Comparison of ENCODE assay signal across 9 cellular contexts in the genomic region with DNA sequence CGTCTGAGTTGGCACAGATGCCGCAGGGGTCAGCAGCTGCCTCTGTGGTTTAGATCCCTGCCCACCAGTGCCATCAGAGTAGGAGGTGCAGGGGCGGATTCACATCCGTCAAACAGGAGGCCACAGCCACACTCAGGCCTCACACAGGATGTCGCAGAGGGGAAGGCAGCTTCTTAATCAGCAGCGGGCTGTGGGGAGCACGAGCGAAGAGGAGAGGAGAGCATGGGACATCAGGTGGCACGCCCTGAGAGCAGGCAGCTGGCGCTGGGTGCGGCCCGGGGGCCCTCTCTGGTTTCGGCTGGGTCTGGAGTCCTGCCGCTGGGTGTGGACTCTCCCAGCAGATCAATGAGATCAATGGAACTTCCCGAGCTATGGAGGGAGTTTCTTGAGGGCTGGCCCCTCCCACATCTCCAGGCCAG. TPM values are rescaled to one million over a fixed set of nuclear protein-coding genes. Genes with fewer than 3 reads are reported as not detected.
DNase-seq lines count a peak whose midpoint lies in the region; ATAC-seq, FAIRE-seq and TF ChIP-seq lines count a peak whose summit lies in the region.
"Had no signal": no experiment of that assay in that cellular context is flagged by ENCODE, and none has a peak within 500 bp of the region (broad histone marks: within the 10 kb centered on the region; RNA-seq: fewer than 3 reads in every experiment).

No MANE protein-coding gene starts in this region.

- H3K4me2 ChIP-seq in HepG2 (ENCODE audit: low read depth, low read length): no peak overlapping the region

- in situ Hi-C loops in HepG2 (cut with HindIII; ENCODE audit: extremely low pct_ligation_motif_present, low pct_unique_long_range_greater_than_20kb): no loop called here

- H3K4me1 ChIP-seq in HepG2 (ENCODE audit: insufficient read depth, low read length): peaks cover 37% of the 10 kb centered on the region

- H3K36me3 ChIP-seq in HepG2 (replicated peaks in 1 of 2; ENCODE audit: control insufficient read depth in 1 of 2, insufficient read depth in 2 of 2, low read length in 2 of 2): peaks cover 5 to 23% of the 10 kb centered on the region in 2 experiments; a peak in 4 of 5 replicates

- TF ChIP-seq EP300 in HepG2 (IDR thresholded peaks at IDR 0.05; ENCODE audit: low read depth in 2 of 2, low read length in 2 of 2) (no peak), HepG2 (CRISPR knock-in tag; IDR thresholded peaks at IDR 0.05; ENCODE audit: borderline replicate concordance) (no peak)

- H3K27ac ChIP-seq in HepG2 (ENCODE audit: extremely low read length, insufficient read depth, low read length): peak overlapping the region; percentile 13

- H4K20me1 ChIP-seq in HepG2 (ENCODE audit: insufficient read depth, low read length): peaks cover 3% of the 10 kb centered on the region; the same call in 1 of the 2 replicates

- TF ChIP-seq POLR2A in HepG2 (IDR thresholded peaks at IDR 0.05; ENCODE audit: insufficient read depth in 1 of 2, low read depth in 2 of 2, low read length in 2 of 2): no peak

- H3K27me3 ChIP-seq in HepG2 (ENCODE audit: control insufficient read depth in 1 of 2, insufficient read depth in 2 of 2, low read length in 2 of 2): no peaks in the 10 kb centered on the region

- CTCF ChIA-PET in HepG2 (lab: Yijun Ruan, JAX; ENCODE audit: low intra/inter-chr PET ratio, low total read pairs): no interaction called here

- no peak overlapping the region for H3K4me3 ChIP-seq in HepG2 (replicated peaks in 1 of 3; ENCODE audit: insufficient read depth in 1 of 3, low read depth in 2 of 3, low read length in 3 of 3)

- H3K9me3 ChIP-seq in HepG2 (ENCODE audit: low read length): no peaks in the 10 kb centered on the region

- H3K9ac ChIP-seq in HepG2 (ENCODE audit: insufficient read depth, low read depth, low read length): no peak overlapping the region

- FAIRE-seq in HepG2 (lab: Jason Lieb, UNC): no peak

- no TSS peak for BruUV-seq in HepG2 (replicated peaks; lab: Mats Ljungman, UMichigan)

- POLR2A ChIA-PET in HepG2 (lab: Yijun Ruan, JAX): interaction anchor here (0.5 to 1.5 kb wide), 5 partner anchors 8 to 77 kb away, joined by 3 to 6 read pairs (median 3); partner anchors contain the start of gene LLGL2

- intact Hi-C loops in HepG2 (cut with micrococcal nuclease; ENCODE audit: unreplicated experiment): no loop called here

- ATAC-seq in HepG2 (no peak), HG03571 (IDR thresholded peaks at IDR 0.05; ENCODE audit: unreplicated experiment) (no peak)

- peaks cover 10% of the 10 kb centered on the region for H3K79me2 ChIP-seq in HepG2 (ENCODE audit: insufficient read depth, low read length)

- 94% methylated on average over 13 of the region's 15 CpGs for WGBS in HepG2 (ENCODE audit: low lambda C conversion rate)

- DNase-seq in HUDEP-2 (lab: John Stamatoyannopoulos, UW; ENCODE audit: unreplicated experiment in 76 of 76) (peak in 72 of 76 experiments; percentile 5 to 84 (median 63)), HepG2 (ENCODE audit: low spot score) (no peak), amniotic stem cell (lab: John Stamatoyannopoulos, UW) (no peak), NCI-H2171 (lab: John Stamatoyannopoulos, UW) (no peak), LoVo (ENCODE audit: low spot score) (no peak)
- DNase-seq in activated CD8-positive, alpha-beta memory T cell treated with anti-CD3 and anti-CD28 coated beads, Interleukin-2, amount 50 U/mL, for 48 hours: peak; percentile 81
- peak; percentile 42 to 65 for DNase-seq in stimulated activated CD8-positive, alpha-beta memory T cell treated with anti-CD3 and anti-CD28 coated beads, Interleukin-7, amount 100 ng/mL, for 48 hours (ENCODE audit: extremely low read depth in 1 of 2, low read depth in 1 of 2)
- DNase-seq: anterior cingulate cortex had no signal

- TF ChIP-seq CTCF in HepG2 (CRISPR knock-in tag; IDR thresholded peaks at IDR 0.05): no peak

- no peak overlapping the region for H2AFZ ChIP-seq in HepG2 (ENCODE audit: low read length)

- no peak for TF ChIP-seq RAD21 in HepG2 (CRISPR knock-in tag; IDR thresholded peaks at IDR 0.05)

RNA-seq across cellular contexts. Expression of gene LLGL2, which starts 9.6 kb away (rescaled TPM):
- 53.9 and 86.7 TPM in 2 replicates for total RNA-seq in HepG2 (2016; rRNA removed; fragmentation: Illumina TruSeq; extraction: Trizol)
- total RNA-seq in HepG2 (2016; cell fraction: cytosol; rRNA removed; fragmentation: Illumina TruSeq; extraction: Trizol; ENCODE audit: low read depth): 27.2 and 32.8 TPM in 2 replicates
- total RNA-seq in HepG2 (2016; cell fraction: insoluble cytoplasmic fraction; rRNA removed; fragmentation: Illumina TruSeq; extraction: Trizol): 51.9 and 87.2 TPM in 2 replicates
- total RNA-seq in HepG2 (2016; cell fraction: membrane; rRNA removed; fragmentation: Illumina TruSeq; extraction: Trizol): 45.8 and 50.7 TPM in 2 replicates
- total RNA-seq in HepG2 (2016; cell fraction: nucleus; rRNA removed; fragmentation: Illumina TruSeq; extraction: Trizol): 72.1 and 85.8 TPM in 2 replicates
- polyA plus RNA-seq in HepG2 (2011; rRNA removed): 83.0 and 109 TPM in 2 replicates
- polyA plus RNA-seq in HepG2 (2011; cell fraction: cytosol; rRNA removed): 40.2 and 67.1 TPM in 2 replicates
- polyA plus RNA-seq in HepG2 (2011; cell fraction: nucleus; rRNA removed): 384 and 448 TPM in 2 replicates
- polyA plus RNA-seq in HepG2 (2012): 33.3 and 59.5 TPM in 2 replicates
- 23.2 and 28.1 TPM in 2 replicates for polyA plus RNA-seq in HepG2 (2016; cell fraction: cytosol; fragmentation: Illumina TruSeq; extraction: Trizol; ENCODE audit: low read depth)
- polyA plus RNA-seq in HepG2 (2016; cell fraction: insoluble cytoplasmic fraction; fragmentation: Illumina TruSeq; extraction: Trizol; ENCODE audit: low read depth): 41.6 and 52.9 TPM in 2 replicates
- polyA plus RNA-seq in HepG2 (2016; cell fraction: membrane; fragmentation: Illumina TruSeq; extraction: Trizol; ENCODE audit: low read depth): 32.5 and 33.0 TPM in 2 replicates
- polyA plus RNA-seq in HepG2 (2016; cell fraction: nucleus; fragmentation: Illumina TruSeq; extraction: Trizol; ENCODE audit: insufficient read depth, low read depth): 204 and 230 TPM in 2 replicates
- polyA minus RNA-seq in HepG2 (2011; rRNA and poly(A)+ RNA removed; ENCODE audit: low replicate concordance): 30.9 and 126 TPM in 2 replicates
- 30.6 and 31.7 TPM in 2 replicates for polyA minus RNA-seq in HepG2 (2011; cell fraction: cytosol; rRNA and poly(A)+ RNA removed)
- 79.4 and 86.0 TPM in 2 replicates for polyA minus RNA-seq in HepG2 (2011; cell fraction: nucleus; rRNA and poly(A)+ RNA removed)

RNA-seq across cellular contexts. Expression of gene TSEN54, which starts 18.8 kb away (rescaled TPM):
- total RNA-seq in HepG2 (2016; rRNA removed; fragmentation: Illumina TruSeq; extraction: Trizol): 43.6 and 62.9 TPM in 2 replicates
- total RNA-seq in HepG2 (2016; cell fraction: cytosol; rRNA removed; fragmentation: Illumina TruSeq; extraction: Trizol; ENCODE audit: low read depth): 20.6 and 23.0 TPM in 2 replicates
- total RNA-seq in HepG2 (2016; cell fraction: insoluble cytoplasmic fraction; rRNA removed; fragmentation: Illumina TruSeq; extraction: Trizol): 44.0 and 64.1 TPM in 2 replicates
- 44.5 and 45.0 TPM in 2 replicates for total RNA-seq in HepG2 (2016; cell fraction: membrane; rRNA removed; fragmentation: Illumina TruSeq; extraction: Trizol)
- 39.9 and 48.4 TPM in 2 replicates for total RNA-seq in HepG2 (2016; cell fraction: nucleus; rRNA removed; fragmentation: Illumina TruSeq; extraction: Trizol)
- polyA plus RNA-seq in HepG2 (2011; rRNA removed): 63.3 and 64.4 TPM in 2 replicates
- polyA plus RNA-seq in HepG2 (2011; cell fraction: cytosol; rRNA removed): 36.2 and 47.1 TPM in 2 replicates
- polyA plus RNA-seq in HepG2 (2011; cell fraction: nucleus; rRNA removed): 87.7 and 89.1 TPM in 2 replicates
- 22.1 and 34.4 TPM in 2 replicates for polyA plus RNA-seq in HepG2 (2012)
- 20.4 and 20.5 TPM in 2 replicates for polyA plus RNA-seq in HepG2 (2016; cell fraction: cytosol; fragmentation: Illumina TruSeq; extraction: Trizol; ENCODE audit: low read depth)
- polyA plus RNA-seq in HepG2 (2016; cell fraction: insoluble cytoplasmic fraction; fragmentation: Illumina TruSeq; extraction: Trizol; ENCODE audit: low read depth): 37.7 and 50.5 TPM in 2 replicates
- 30.9 and 35.9 TPM in 2 replicates for polyA plus RNA-seq in HepG2 (2016; cell fraction: membrane; fragmentation: Illumina TruSeq; extraction: Trizol; ENCODE audit: low read depth)
- polyA plus RNA-seq in HepG2 (2016; cell fraction: nucleus; fragmentation: Illumina TruSeq; extraction: Trizol; ENCODE audit: insufficient read depth, low read depth): 108 and 110 TPM in 2 replicates
- polyA minus RNA-seq in HepG2 (2011; rRNA and poly(A)+ RNA removed; ENCODE audit: low replicate concordance): 56.0 and 95.0 TPM in 2 replicates
- 11.3 and 14.0 TPM in 2 replicates for polyA minus RNA-seq in HepG2 (2011; cell fraction: cytosol; rRNA and poly(A)+ RNA removed)
- polyA minus RNA-seq in HepG2 (2011; cell fraction: nucleus; rRNA and poly(A)+ RNA removed): 13.9 and 15.5 TPM in 2 replicates

RNA-seq across cellular contexts. Expression of gene CASKIN2, which starts 19.8 kb away (rescaled TPM):
- total RNA-seq in HepG2 (2016; rRNA removed; fragmentation: Illumina TruSeq; extraction: Trizol): 5.2 and 10.6 TPM in 2 replicates
- total RNA-seq in HepG2 (2016; cell fraction: cytosol; rRNA removed; fragmentation: Illumina TruSeq; extraction: Trizol; ENCODE audit: low read depth): 1.5 and 1.8 TPM in 2 replicates
- total RNA-seq in HepG2 (2016; cell fraction: insoluble cytoplasmic fraction; rRNA removed; fragmentation: Illumina TruSeq; extraction: Trizol): 4.9 and 7.5 TPM in 2 replicates
- total RNA-seq in HepG2 (2016; cell fraction: membrane; rRNA removed; fragmentation: Illumina TruSeq; extraction: Trizol): 3.4 and 4.1 TPM in 2 replicates
- total RNA-seq in HepG2 (2016; cell fraction: nucleus; rRNA removed; fragmentation: Illumina TruSeq; extraction: Trizol): 6.8 and 8.0 TPM in 2 replicates
- polyA plus RNA-seq in HepG2 (2011; rRNA removed): 6.8 and 7.8 TPM in 2 replicates
- polyA plus RNA-seq in HepG2 (2011; cell fraction: cytosol; rRNA removed): 1.9 and 2.2 TPM in 2 replicates
- polyA plus RNA-seq in HepG2 (2011; cell fraction: nucleus; rRNA removed): 23.6 and 26.5 TPM in 2 replicates
- 6.2 and 9.6 TPM in 2 replicates for polyA plus RNA-seq in HepG2 (2012)
- 0.61 and 0.68 TPM in 2 replicates for polyA plus RNA-seq in HepG2 (2016; cell fraction: cytosol; fragmentation: Illumina TruSeq; extraction: Trizol; ENCODE audit: low read depth)
- 4.4 and 7.0 TPM in 2 replicates for polyA plus RNA-seq in HepG2 (2016; cell fraction: insoluble cytoplasmic fraction; fragmentation: Illumina TruSeq; extraction: Trizol; ENCODE audit: low read depth)
- polyA plus RNA-seq in HepG2 (2016; cell fraction: membrane; fragmentation: Illumina TruSeq; extraction: Trizol; ENCODE audit: low read depth): 1.6 and 1.8 TPM in 2 replicates
- polyA plus RNA-seq in HepG2 (2016; cell fraction: nucleus; fragmentation: Illumina TruSeq; extraction: Trizol; ENCODE audit: insufficient read depth, low read depth): 16.3 and 16.6 TPM in 2 replicates
- polyA minus RNA-seq in HepG2 (2011; rRNA and poly(A)+ RNA removed; ENCODE audit: low replicate concordance): 11.8 and 14.9 TPM in 2 replicates
- 4.9 and 5.0 TPM in 2 replicates for polyA minus RNA-seq in HepG2 (2011; cell fraction: cytosol; rRNA and poly(A)+ RNA removed)
- polyA minus RNA-seq in HepG2 (2011; cell fraction: nucleus; rRNA and poly(A)+ RNA removed): 17.0 and 20.4 TPM in 2 replicates

RNA-seq across cellular contexts. Expression of gene MYO15B, which starts 52.5 kb away (rescaled TPM):
- 1.9 and 2.8 TPM in 2 replicates for total RNA-seq in HepG2 (2016; rRNA removed; fragmentation: Illumina TruSeq; extraction: Trizol)
- 0.61 and 0.79 TPM in 2 replicates for total RNA-seq in HepG2 (2016; cell fraction: cytosol; rRNA removed; fragmentation: Illumina TruSeq; extraction: Trizol; ENCODE audit: low read depth)
- total RNA-seq in HepG2 (2016; cell fraction: insoluble cytoplasmic fraction; rRNA removed; fragmentation: Illumina TruSeq; extraction: Trizol): 1.1 and 2.7 TPM in 2 replicates
- total RNA-seq in HepG2 (2016; cell fraction: membrane; rRNA removed; fragmentation: Illumina TruSeq; extraction: Trizol): 0.83 and 1.2 TPM in 2 replicates
- 3.0 and 3.8 TPM in 2 replicates for total RNA-seq in HepG2 (2016; cell fraction: nucleus; rRNA removed; fragmentation: Illumina TruSeq; extraction: Trizol)
- 8.1 and 11.2 TPM in 2 replicates for polyA plus RNA-seq in HepG2 (2011; rRNA removed)
- polyA plus RNA-seq in HepG2 (2011; cell fraction: cytosol; rRNA removed): 1.6 and 2.5 TPM in 2 replicates
- polyA plus RNA-seq in HepG2 (2011; cell fraction: nucleus; rRNA removed): 122 and 144 TPM in 2 replicates
- polyA plus RNA-seq in HepG2 (2012): 9.5 and 12.7 TPM in 2 replicates
- polyA plus RNA-seq in HepG2 (2016; cell fraction: cytosol; fragmentation: Illumina TruSeq; extraction: Trizol; ENCODE audit: low read depth): 0.53 and 1.00 TPM in 2 replicates
- polyA plus RNA-seq in HepG2 (2016; cell fraction: insoluble cytoplasmic fraction; fragmentation: Illumina TruSeq; extraction: Trizol; ENCODE audit: low read depth): 0.63 and 1.4 TPM in 2 replicates
- polyA plus RNA-seq in HepG2 (2016; cell fraction: membrane; fragmentation: Illumina TruSeq; extraction: Trizol; ENCODE audit: low read depth): 0.49 and 0.86 TPM in 2 replicates
- 12.0 and 13.6 TPM in 2 replicates for polyA plus RNA-seq in HepG2 (2016; cell fraction: nucleus; fragmentation: Illumina TruSeq; extraction: Trizol; ENCODE audit: insufficient read depth, low read depth)
- 7.2 and 13.2 TPM in 2 replicates for polyA minus RNA-seq in HepG2 (2011; rRNA and poly(A)+ RNA removed; ENCODE audit: low replicate concordance)
- polyA minus RNA-seq in HepG2 (2011; cell fraction: cytosol; rRNA and poly(A)+ RNA removed): 3.0 and 6.8 TPM in 2 replicates
- 16.5 and 25.7 TPM in 2 replicates for polyA minus RNA-seq in HepG2 (2011; cell fraction: nucleus; rRNA and poly(A)+ RNA removed)

Comparison
In these comparisons a context has a peak if more than half of its experiments do, and no peak if none do; other contexts are left out.
1. DNase-seq: peak in HUDEP-2 (72 of 76), activated CD8-positive, alpha-beta memory T cell treated with anti-CD3 and anti-CD28 coated beads, Interleukin-2, amount 50 U/mL, for 48 hours (single experiment) and stimulated activated CD8-positive, alpha-beta memory T cell treated with anti-CD3 and anti-CD28 coated beads, Interleukin-7, amount 100 ng/mL, for 48 hours (2 of 2); none in HepG2 (single experiment), amniotic stem cell (single experiment), NCI-H2171 (single experiment) and LoVo (single experiment).